In genomic region chr2:240851078-240851861, GRCh38 we compare ENCODE assay signal across 8 cellular contexts. TPM values are rescaled to one million over a fixed set of nuclear protein-coding genes. Genes with fewer than 3 reads are reported as not detected.
DNase-seq lines count a peak whose midpoint lies in the region; ATAC-seq and TF ChIP-seq lines count a peak whose summit lies in the region.

No MANE protein-coding gene starts in this region.

- H3K4me1 Mint-ChIP-seq in CD14-positive monocyte, result no peaks in the 10 kb centered on the region

- CTCF ChIA-PET in HEK293T (lab: Yijun Ruan, JAX), result interaction anchor here (0.6 to 1.4 kb wide), 3 partner anchors 10 to 541 kb away, joined by 3 to 4 read pairs (median 4); no protein-coding TSS in a partner anchor

- DNase-seq in CD14-positive monocyte (ENCODE audit: low spot score), result peak; percentile 64
- DNase-seq in HEK293T (ENCODE audit: extremely low spot score), result peak; percentile 84
- DNase-seq in NCI-H446 (lab: John Stamatoyannopoulos, UW), result peak; percentile 20 to 76
- DNase-seq in activated CD4-positive, alpha-beta T cell treated with anti-CD3 and anti-CD28 coated beads for 1 hour, result peak; percentile 74
- DNase-seq in cerebellar cortex (ENCODE audit: low spot score), result peak; percentile 96
- peak; percentile 41 for DNase-seq in kidney glomerular epithelial cell (lab: John Stamatoyannopoulos, UW)
- DNase-seq in stimulated activated CD4-positive, alpha-beta T cell treated with anti-CD3 and anti-CD28 coated beads, Interleukin-2, amount 100 ng/mL, for 24 hours, result peak; percentile 88 to 90

- no peak for ATAC-seq in HG03460 (IDR thresholded peaks at IDR 0.05; ENCODE audit: unreplicated experiment)

- intact Hi-C loops in CD14-positive monocyte (cut with micrococcal nuclease), result loop anchor here in 1 of 2 donors (5.0 kb wide), 1 partner anchor 1026 kb away; no protein-coding TSS in a partner anchor

- H3K4me3 Mint-ChIP-seq in CD14-positive monocyte, result no peak overlapping the region

- peaks cover 1 to 6% (median 3%) of the 10 kb centered on the region in 3 donors for H3K27me3 Mint-ChIP-seq in CD14-positive monocyte (ENCODE audit: low read depth in 3 of 3)

- no peaks in the 10 kb centered on the region for H3K36me3 Mint-ChIP-seq in CD14-positive monocyte

- no peak overlapping the region for H3K27ac Mint-ChIP-seq in CD14-positive monocyte

- POLR2A ChIA-PET in HEK293T (lab: Yijun Ruan, JAX), result no interaction called here

- H3K9me3 Mint-ChIP-seq in CD14-positive monocyte, result peaks cover 22 to 37% (median 30%) of the 10 kb centered on the region in 7 donors

- peak; percentile 88 for TF ChIP-seq CTCF in CD14-positive monocyte (IDR thresholded peaks at IDR 0.05)

TF ChIP-seq in HEK293T, 16 proteins besides CTCF, POLR2A, EP300 and RAD21:
- TF ChIP-seq HDGF (IDR thresholded peaks at IDR 0.05; ENCODE audit: borderline replicate concordance) (no peak), ZNF384 (IDR thresholded peaks at IDR 0.05) (no peak), BHLHE40 (IDR thresholded peaks at IDR 0.05; ENCODE audit: borderline replicate concordance) (no peak), ARNT (IDR thresholded peaks at IDR 0.05) (no peak), FOXM1 (IDR thresholded peaks at IDR 0.05; ENCODE audit: borderline replicate concordance) (no peak)
- TF ChIP-seq, protein P1, sequence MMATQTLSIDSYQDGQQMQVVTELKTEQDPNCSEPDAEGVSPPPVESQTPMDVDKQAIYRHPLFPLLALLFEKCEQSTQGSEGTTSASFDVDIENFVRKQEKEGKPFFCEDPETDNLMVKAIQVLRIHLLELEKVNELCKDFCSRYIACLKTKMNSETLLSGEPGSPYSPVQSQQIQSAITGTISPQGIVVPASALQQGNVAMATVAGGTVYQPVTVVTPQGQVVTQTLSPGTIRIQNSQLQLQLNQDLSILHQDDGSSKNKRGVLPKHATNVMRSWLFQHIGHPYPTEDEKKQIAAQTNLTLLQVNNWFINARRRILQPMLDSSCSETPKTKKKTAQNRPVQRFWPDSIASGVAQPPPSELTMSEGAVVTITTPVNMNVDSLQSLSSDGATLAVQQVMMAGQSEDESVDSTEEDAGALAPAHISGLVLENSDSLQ (IDR thresholded peaks at IDR 0.05), result peak; percentile 56
TF ChIP-seq in HEK293T: peak in this region for 1.

RNA-seq across cellular contexts. Expression of gene AGXT, which starts 17.4 kb away (rescaled TPM):
- polyA plus RNA-seq in CD14-positive monocyte, result not detected

RNA-seq across cellular contexts. Expression of gene KIF1A, which starts 31.3 kb away (rescaled TPM):
- polyA plus RNA-seq in CD14-positive monocyte, result not detected

RNA-seq across cellular contexts. Expression of gene MAB21L4, which starts 44.7 kb away (rescaled TPM):
- not detected for polyA plus RNA-seq in CD14-positive monocyte

RNA-seq across cellular contexts. Expression of gene CROCC2, which starts 54.9 kb away (rescaled TPM):
- polyA plus RNA-seq in CD14-positive monocyte, result not detected

Comparison
In these comparisons a context has a peak if more than half of its experiments do, and no peak if none do; other contexts are left out.
1. DNase-seq: peak in every context shown above with its lines; median percentile 96 in cerebellar cortex; 89 in stimulated activated CD4-positive, alpha-beta T cell treated with anti-CD3 and anti-CD28 coated beads, Interleukin-2, amount 100 ng/mL, for 24 hours; 84 in HEK293T; 74 in activated CD4-positive, alpha-beta T cell treated with anti-CD3 and anti-CD28 coated beads for 1 hour; 64 in CD14-positive monocyte; 48 in NCI-H446; 41 in kidney glomerular epithelial cell.